Comparison of ENCODE assay signal across 26 cellular contexts in the genomic region with DNA sequence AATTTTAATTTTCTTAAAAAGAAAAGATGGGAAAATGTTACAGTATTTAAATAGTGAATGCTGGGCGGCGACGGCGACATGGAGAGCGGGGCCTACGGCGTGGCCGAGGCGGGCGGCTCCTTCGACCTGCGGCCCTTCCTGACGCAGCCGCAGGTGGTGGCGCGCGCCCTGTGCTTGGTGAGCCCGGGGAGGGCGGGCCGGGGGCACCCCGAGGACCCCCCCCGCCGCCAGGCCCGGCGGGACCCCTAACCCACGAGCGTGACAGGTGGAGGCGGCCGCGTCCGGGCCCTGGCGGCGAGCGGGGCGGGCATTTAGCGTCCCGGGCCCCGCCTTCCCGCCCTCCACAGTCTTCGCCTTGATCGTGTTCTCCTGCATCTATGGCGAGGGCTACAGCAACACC. TPM values are rescaled to one million over a fixed set of nuclear protein-coding genes. Genes with fewer than 3 reads are reported as not detected.
"Had no signal": no experiment of that assay in that cellular context is flagged by ENCODE, and none has a peak within 500 bp of the region (broad histone marks: within the 10 kb centered on the region; RNA-seq: fewer than 3 reads in every experiment).

No MANE protein-coding gene starts in this region.

- H3K27ac ChIP-seq: left lung, neural progenitor cell, ovary, right atrium auricular region, right lobe of liver, stomach, thoracic aorta, tibial artery had no signal

- H3K4me1 ChIP-seq: left lung, right atrium auricular region had no signal

- H3K4me3 ChIP-seq: left lung, neural progenitor cell, ovary, right atrium auricular region, right lobe of liver, smooth muscle cell, stomach, thoracic aorta, tibial artery had no signal

- DNase-seq: hippocampal formation; kidney glomerular epithelial cell; left cardiac atrium; left lung; lower lobe of right lung; mammary epithelial cell; mesenchymal stem cell; naive thymus-derived CD8-positive, alpha-beta T cell; ovary; right lobe of liver; stimulated activated CD4-positive, alpha-beta T cell treated with anti-CD3 and anti-CD28 coated beads, Interleukin-1b, Interleukin-23, amount 100 ng/mL, for 48 hours; stimulated activated CD4-positive, alpha-beta T cell treated with anti-CD3 and anti-CD28 coated beads, Interleukin-2, amount 100 ng/mL, for 48 hours; stimulated activated CD4-positive, alpha-beta T cell treated with anti-CD3 and anti-CD28 coated beads, Interleukin-4, amount 100 ng/mL, for 4 hours; stimulated activated CD8-positive, alpha-beta memory T cell treated with anti-CD3 and anti-CD28 coated beads, Interleukin-4, amount 100 ng/mL, for 48 hours; stimulated activated naive B cell treated with anti-CD40 and anti-IgM and Interleukin-4, amounts not matched to agents 10 μg/mL and 1 μg/mL and 100 μg/mL, for 72 hours; stomach; tibial artery had no signal

- H2AFZ ChIP-seq: neural progenitor cell had no signal

- H3K4me2 ChIP-seq: neural progenitor cell, smooth muscle cell had no signal

- H3K9ac ChIP-seq: neural progenitor cell had no signal

- H3K27me3 ChIP-seq: left lung, neural progenitor cell, ovary, right atrium auricular region, right lobe of liver had no signal

- ATAC-seq: left cardiac atrium; naive thymus-derived CD8-positive, alpha-beta T cell; stimulated activated naive B cell treated with anti-CD40 and anti-IgM and Interleukin-4, amounts not matched to agents 10 μg/mL and 1 μg/mL and 100 μg/mL, for 72 hours had no signal

- H3K9me3 ChIP-seq: left lung, lower lobe of right lung, ovary, right atrium auricular region, right lobe of liver, stomach, thoracic aorta, tibial artery had no signal

- H3K36me3 ChIP-seq: left lung, lower lobe of right lung, neural progenitor cell, ovary, right atrium auricular region, right lobe of liver, stomach, thoracic aorta, tibial artery had no signal

RNA-seq across cellular contexts. Expression of gene GOLGA8J, which starts 38.4 kb away (rescaled TPM):
- total RNA-seq: mammary epithelial cell, mucosa of gallbladder, progenitor cell of endocrine pancreas, pulmonary artery endothelial cell, right atrium auricular region, skeletal muscle tissue, smooth muscle cell, stomach had no signal
- polyA plus RNA-seq: keratinocyte; mammary epithelial cell; naive thymus-derived CD8-positive, alpha-beta T cell; ovary; smooth muscle cell; stomach had no signal
